In the genomic region with DNA sequence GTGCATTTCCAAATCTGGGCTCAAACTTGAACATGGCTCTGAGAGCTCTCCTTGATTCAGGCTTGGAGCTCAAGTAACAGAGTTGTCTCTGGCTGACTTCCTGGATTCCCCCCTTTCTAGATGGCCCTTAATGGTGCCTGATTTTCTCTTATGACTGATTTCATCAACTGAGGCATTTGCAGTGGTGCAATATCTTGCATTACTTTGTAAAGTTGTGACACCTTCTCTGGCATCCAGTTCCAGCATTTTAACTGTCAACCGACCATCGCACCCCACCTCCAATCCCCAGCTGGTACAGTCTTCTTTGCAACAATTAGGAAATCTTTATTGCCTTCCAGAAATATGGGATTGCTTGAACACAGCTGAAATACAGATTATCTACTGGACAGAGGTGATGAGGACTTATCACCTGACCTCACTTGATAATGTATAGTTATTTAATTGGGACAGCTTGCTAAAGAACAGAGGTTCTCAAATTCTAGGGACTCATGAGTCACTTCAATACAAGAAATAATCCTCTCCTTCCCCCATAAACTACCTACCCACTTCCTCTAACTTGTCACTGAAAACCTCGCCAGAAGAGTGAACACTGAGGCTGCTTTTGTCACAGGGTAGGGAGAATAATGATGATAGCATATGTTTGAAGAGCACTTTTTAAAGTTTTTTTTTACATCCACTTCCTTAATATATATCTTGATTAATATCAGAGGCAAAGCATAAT, we compare ENCODE assay signal across 9 cellular contexts. TPM values are rescaled to one million over a fixed set of nuclear protein-coding genes. Genes with fewer than 3 reads are reported as not detected.
DNase-seq lines count a peak whose midpoint lies in the region; ATAC-seq and TF ChIP-seq lines count a peak whose summit lies in the region.
"Had no signal": no experiment of that assay in that cellular context is flagged by ENCODE, and none has a peak within 500 bp of the region (broad histone marks: within the 10 kb centered on the region; RNA-seq: fewer than 3 reads in every experiment).

No MANE protein-coding gene starts in this region.

- peaks cover 85% of the 10 kb centered on the region for H3K4me1 Mint-ChIP-seq in activated naive CD4-positive, alpha-beta T cell treated with anti-CD3 and anti-CD28 coated beads, Interleukin-2, amount 10 ng/mL, durations not matched to agents 7 days and 5 days
- H3K4me1 Mint-ChIP-seq in activated naive CD8-positive, alpha-beta T cell treated with anti-CD3 and anti-CD28 coated beads, Interleukin-2, amount 50 U/mL, for 24 hours: peaks cover 72% of the 10 kb centered on the region
- peaks cover 46% of the 10 kb centered on the region for H3K4me1 Mint-ChIP-seq in CD8-positive, alpha-beta T cell (ENCODE audit: low read depth)

- H3K36me3 Mint-ChIP-seq in activated naive CD4-positive, alpha-beta T cell treated with anti-CD3 and anti-CD28 coated beads, Interleukin-2, amount 10 ng/mL, durations not matched to agents 7 days and 5 days: peaks cover 37% of the 10 kb centered on the region
- H3K36me3 Mint-ChIP-seq in activated naive CD8-positive, alpha-beta T cell treated with anti-CD3 and anti-CD28 coated beads, Interleukin-2, amount 50 U/mL, for 24 hours (ENCODE audit: low read depth): peaks cover 5% of the 10 kb centered on the region
- no peaks in the 10 kb centered on the region for H3K36me3 Mint-ChIP-seq in CD8-positive, alpha-beta T cell

- H3K36me3 ChIP-seq in tibial artery (no peaks in the 10 kb centered on the region), H7 (replicated peaks; ENCODE audit: control insufficient read depth, insufficient read depth, low read length) (no peaks in the 10 kb centered on the region)
- no peaks in the 10 kb centered on the region for H3K36me3 ChIP-seq in CD8-positive, alpha-beta T cell (ENCODE audit: insufficient read depth, low read length)

- H3K27me3 Mint-ChIP-seq in activated naive CD4-positive, alpha-beta T cell treated with anti-CD3 and anti-CD28 coated beads, Interleukin-2, amount 10 ng/mL, durations not matched to agents 7 days and 5 days: no peaks in the 10 kb centered on the region
- H3K27me3 Mint-ChIP-seq in activated naive CD8-positive, alpha-beta T cell treated with anti-CD3 and anti-CD28 coated beads, Interleukin-2, amount 50 U/mL, for 24 hours: no peaks in the 10 kb centered on the region
- H3K27me3 Mint-ChIP-seq in CD8-positive, alpha-beta T cell (ENCODE audit: low read depth): no peaks in the 10 kb centered on the region

- peak overlapping the region; percentile 88 for H3K27ac Mint-ChIP-seq in activated naive CD4-positive, alpha-beta T cell treated with anti-CD3 and anti-CD28 coated beads, Interleukin-2, amount 10 ng/mL, durations not matched to agents 7 days and 5 days
- H3K27ac Mint-ChIP-seq in activated naive CD8-positive, alpha-beta T cell treated with anti-CD3 and anti-CD28 coated beads, Interleukin-2, amount 50 U/mL, for 24 hours: peak overlapping the region; percentile 91
- no peak overlapping the region for H3K27ac Mint-ChIP-seq in CD8-positive, alpha-beta T cell

- H3K4me3 ChIP-seq in tibial artery (no peak overlapping the region), H7 (ENCODE audit: insufficient read depth, low read depth, low read length) (no peak overlapping the region)
- H3K4me3 ChIP-seq in CD8-positive, alpha-beta T cell (ENCODE audit: low read depth, low read length): no peak overlapping the region

- no peak for TF ChIP-seq CTCF in tibial artery (IDR thresholded peaks at IDR 0.05)
- no peak for TF ChIP-seq CTCF in CD8-positive, alpha-beta T cell (IDR thresholded peaks at IDR 0.05)

- peak; percentile 59 for ATAC-seq in HG03520 (IDR thresholded peaks at IDR 0.05; ENCODE audit: unreplicated experiment)
- ATAC-seq in activated naive CD8-positive, alpha-beta T cell treated with anti-CD3 and anti-CD28 coated beads, Interleukin-2, amount 50 U/mL, for 24 hours: peak; percentile 68
- ATAC-seq in CD8-positive, alpha-beta T cell: no peak

- H3K27me3 ChIP-seq in tibial artery (no peaks in the 10 kb centered on the region), H7 (ENCODE audit: control insufficient read depth, insufficient read depth, low read length) (no peaks in the 10 kb centered on the region)
- no peaks in the 10 kb centered on the region for H3K27me3 ChIP-seq in CD8-positive, alpha-beta T cell (ENCODE audit: insufficient read depth, low read length)

- peaks cover 20% of the 10 kb centered on the region for H3K9me3 Mint-ChIP-seq in activated naive CD4-positive, alpha-beta T cell treated with anti-CD3 and anti-CD28 coated beads, Interleukin-2, amount 10 ng/mL, durations not matched to agents 7 days and 5 days
- no peaks in the 10 kb centered on the region for H3K9me3 Mint-ChIP-seq in activated naive CD8-positive, alpha-beta T cell treated with anti-CD3 and anti-CD28 coated beads, Interleukin-2, amount 50 U/mL, for 24 hours
- H3K9me3 Mint-ChIP-seq in CD8-positive, alpha-beta T cell: no peaks in the 10 kb centered on the region

- DNase-seq in activated naive CD4-positive, alpha-beta T cell treated with anti-CD3 and anti-CD28 coated beads, Interleukin-2, amount 10 ng/mL, durations not matched to agents 7 days and 5 days: peak; percentile 32
- no peak for DNase-seq in activated naive CD4-positive, alpha-beta T cell treated with anti-CD3 and anti-CD28 coated beads, Interleukin-2, amount 50 U/mL, for 16 hours
- no peak for DNase-seq in activated naive CD8-positive, alpha-beta T cell treated with anti-CD3 and anti-CD28 coated beads, Interleukin-2, amount 50 U/mL, for 24 hours
- no peak for DNase-seq in tibial artery
- no peak for DNase-seq in CD8-positive, alpha-beta T cell
- no peak for DNase-seq in pons (ENCODE audit: low spot score)
- no peak for DNase-seq in H7

- H3K27ac ChIP-seq in tibial artery: peak overlapping the region; percentile 64 to 79
- no peak overlapping the region for H3K27ac ChIP-seq in CD8-positive, alpha-beta T cell (ENCODE audit: low read depth, low read length)
- H3K27ac ChIP-seq: epithelial cell of prostate had no signal

- H3K4me1 ChIP-seq in tibial artery: peaks cover 0 to 85% (median 31%) of the 10 kb centered on the region in 4 donors
- peaks cover 32% of the 10 kb centered on the region for H3K4me1 ChIP-seq in CD8-positive, alpha-beta T cell (ENCODE audit: insufficient read depth, low read length)

- POLR2A ChIA-PET in CD8-positive, alpha-beta T cell (lab: Charles Lee): interaction anchor here (0.5 kb wide), 1 partner anchor 188 kb away, joined by 3 read pairs; a partner anchor contains a TSS

- intact Hi-C loops in tibial artery (cut with DNase I; ENCODE audit: low total_unique reads): no loop called here
- intact Hi-C loops in CD8-positive, alpha-beta T cell (cut with DNase I, micrococcal nuclease): no loop called here

- CTCF ChIA-PET in activated naive CD4-positive, alpha-beta T cell treated with anti-CD3 and anti-CD28 coated beads, Interleukin-2, amount 10 ng/mL, durations not matched to agents 7 days and 5 days (lab: Charles Lee): interaction anchor here (1.4 to 3.5 kb wide), 5 partner anchors 8 to 183 kb away, joined by 3 to 29 read pairs (median 5); no protein-coding TSS in a partner anchor
- CTCF ChIA-PET in CD8-positive, alpha-beta T cell (lab: Charles Lee): interaction anchor here (1.4 kb wide), 1 partner anchor 182 kb away, joined by 6 read pairs; no protein-coding TSS in a partner anchor

- H3K4me3 Mint-ChIP-seq in activated naive CD4-positive, alpha-beta T cell treated with anti-CD3 and anti-CD28 coated beads, Interleukin-2, amount 10 ng/mL, durations not matched to agents 7 days and 5 days: peak overlapping the region; percentile 32
- H3K4me3 Mint-ChIP-seq in activated naive CD8-positive, alpha-beta T cell treated with anti-CD3 and anti-CD28 coated beads, Interleukin-2, amount 50 U/mL, for 24 hours: peak overlapping the region; percentile 70
- H3K4me3 Mint-ChIP-seq in CD8-positive, alpha-beta T cell: no peak overlapping the region

- no peaks in the 10 kb centered on the region for H3K9me3 ChIP-seq in tibial artery
- no peaks in the 10 kb centered on the region for H3K9me3 ChIP-seq in CD8-positive, alpha-beta T cell (ENCODE audit: low read length)

RNA-seq across cellular contexts. Expression of a gene that starts 41.8 kb away (rescaled TPM):
- total RNA-seq in CD8-positive, alpha-beta T cell: under 1 TPM; 0.11 to 0.14 TPM
- total RNA-seq in H7 (2014; rRNA removed; shearing (Covaris generic)): 0.07 and 0.30 TPM in 2 replicates
